Comparison of ENCODE assay signal across 13 cellular contexts in genomic region chr7:2017914-2018785, GRCh38.
DNase-seq lines count a peak whose midpoint lies in the region; ATAC-seq, FAIRE-seq and TF ChIP-seq lines count a peak whose summit lies in the region.
"Had no signal": no experiment of that assay in that cellular context is flagged by ENCODE, and none has a peak within 500 bp of the region (broad histone marks: within the 10 kb centered on the region; RNA-seq: fewer than 3 reads in every experiment).

No MANE protein-coding gene starts in this region.

- no peak overlapping the region for H3K27ac Mint-ChIP-seq in MCF 10A (ENCODE audit: low read depth, unreplicated experiment)

- CTCF ChIA-PET in MCF 10A (lab: Yijun Ruan, JAX) = interaction anchor here (0.6 kb wide), 1 partner anchor 56 kb away, joined by 3 read pairs; no protein-coding TSS in a partner anchor

- peaks cover 9% of the 10 kb centered on the region for H3K79me2 ChIP-seq in DOHH2 (ENCODE audit: control insufficient read depth, low read length)

- H3K4me1 Mint-ChIP-seq in MCF 10A (ENCODE audit: insufficient read depth, unreplicated experiment) = peaks cover 6% of the 10 kb centered on the region

- no peaks in the 10 kb centered on the region for H3K9me3 ChIP-seq in DOHH2 (ENCODE audit: control insufficient read depth, insufficient read depth, low read length)
- H3K9me3 ChIP-seq in SK-N-MC (ENCODE audit: low read depth, low read length) = no peaks in the 10 kb centered on the region
- no peaks in the 10 kb centered on the region for H3K9me3 ChIP-seq in kidney (ENCODE audit: control insufficient read depth in 1 of 2, low read length in 2 of 2)

- H3F3A ChIP-seq in DOHH2 (ENCODE audit: control insufficient read depth, insufficient read depth) = no peaks in the 10 kb centered on the region

- H3K36me3 ChIP-seq in DOHH2 (ENCODE audit: control insufficient read depth, low read length) (peaks cover 9% of the 10 kb centered on the region; the same call in 1 of the 2 replicates), SK-N-MC (ENCODE audit: insufficient read depth, low read length) (no peaks in the 10 kb centered on the region), kidney (ENCODE audit: control insufficient read depth in 1 of 2, insufficient read depth in 2 of 2, low read length in 2 of 2) (no peaks in the 10 kb centered on the region)

- H3K27me3 Mint-ChIP-seq in MCF 10A (ENCODE audit: insufficient read depth, unreplicated experiment) = no peaks in the 10 kb centered on the region
- H3K27me3 Mint-ChIP-seq: CD4-positive, alpha-beta memory T cell had no signal

- H3K27ac ChIP-seq in DOHH2 (ENCODE audit: low read depth, low read length) (no peak overlapping the region), SK-N-MC (peak overlapping the region; percentile 92), kidney (ENCODE audit: low read depth in 2 of 2, low read length in 2 of 2) (no peak overlapping the region), skin epidermis (peak overlapping the region in 14 of 21 experiments; percentile 1 to 90 (median 58))
- H3K27ac ChIP-seq: epithelial cell of prostate had no signal

- H3K36me3 Mint-ChIP-seq in MCF 10A (ENCODE audit: insufficient read depth, unreplicated experiment) = peaks cover 10% of the 10 kb centered on the region

- H3K4me3 Mint-ChIP-seq in MCF 10A (ENCODE audit: unreplicated experiment) = no peak overlapping the region
- H3K4me3 Mint-ChIP-seq: CD4-positive, alpha-beta memory T cell had no signal

- DNase-seq in SK-N-MC (ENCODE audit: low read depth, low spot score) = no peak
- peak; percentile 57 for DNase-seq in kidney
- no peak for DNase-seq in MCF 10A (ENCODE audit: unreplicated experiment)
- DNase-seq in activated CD4-positive, alpha-beta T cell treated with anti-CD3 and anti-CD28 coated beads, Interleukin-2, amount 50 U/mL, for 1 hour = no peak
- DNase-seq: activated CD4-positive, alpha-beta T cell treated with anti-CD3 and anti-CD28 coated beads for 48 hours; CD4-positive, alpha-beta memory T cell; SW 1271 had no signal

- H4K20me1 ChIP-seq in DOHH2 (ENCODE audit: control insufficient read depth, insufficient read depth, low read depth, low read length) = 0 out of 2 replicates have a peak, but pooled peaks cover 5% of the 10 kb centered on the region

- H3K4me3 ChIP-seq in DOHH2 (ENCODE audit: low read length) (no peak overlapping the region), SK-N-MC (0 out of 2 replicates have a peak overlapping the region, but pooled peaks have one; percentile 16), kidney (ENCODE audit: low read length in 2 of 2) (no peak overlapping the region), skin epidermis (no peak overlapping the region)

- H3K4me1 ChIP-seq in DOHH2 (ENCODE audit: control insufficient read depth, low read length) (peaks cover 29% of the 10 kb centered on the region), kidney (ENCODE audit: control insufficient read depth in 1 of 2, insufficient read depth in 1 of 2, low read depth in 1 of 2, low read length in 2 of 2) (no peaks in the 10 kb centered on the region)

- no peaks in the 10 kb centered on the region for H3K9me2 ChIP-seq in DOHH2 (replicated peaks; ENCODE audit: control insufficient read depth, low read length)

- POLR2A ChIA-PET in MCF 10A (lab: Yijun Ruan, JAX) = no interaction called here

- ATAC-seq in GM19455 (IDR thresholded peaks at IDR 0.05; ENCODE audit: unreplicated experiment) = no peak
- no peak for ATAC-seq in GM19463 (IDR thresholded peaks at IDR 0.05; ENCODE audit: unreplicated experiment)

- intact Hi-C loops in kidney (cut with DNase I) (no loop called here), MCF 10A (cut with micrococcal nuclease) (no loop called here)

- no peak for FAIRE-seq in kidney (lab: Jason Lieb, UNC)
- FAIRE-seq: bronchial epithelial cell had no signal

- TF ChIP-seq CTCF in DOHH2 (IDR thresholded peaks at IDR 0.05; ENCODE audit: low read depth, low read length, poor library complexity, severe bottlenecking) (no peak), kidney (IDR thresholded peaks at IDR 0.05; ENCODE audit: borderline replicate concordance, extremely low read depth, insufficient read depth) (no peak), MCF 10A (IDR thresholded peaks at IDR 0.05; ENCODE audit: unreplicated experiment) (no peak)

- no peaks in the 10 kb centered on the region for H3K27me3 ChIP-seq in DOHH2 (ENCODE audit: control insufficient read depth, low read length)

- H3K9ac ChIP-seq in SK-N-MC (ENCODE audit: insufficient read length) = peak overlapping the region; percentile 32
- H3K9ac ChIP-seq in kidney (ENCODE audit: low read length in 2 of 2) = no peak overlapping the region

- H3K4me2 ChIP-seq in DOHH2 (ENCODE audit: low read length) = peak overlapping the region; percentile 64

- H3K9me3 Mint-ChIP-seq in MCF 10A (ENCODE audit: unreplicated experiment) = no peaks in the 10 kb centered on the region

- no TSS peak for BruUV-seq in MCF 10A (replicated peaks; lab: Mats Ljungman, UMichigan)

Comparison
In these comparisons a context has a peak if more than half of its experiments do, and no peak if none do; other contexts are left out.
1. H3K27ac ChIP-seq: peak in SK-N-MC (single experiment) and skin epidermis (14 of 21); none in DOHH2 (single experiment) and kidney (0 of 2).